ENCODE assay signal across 30 cellular contexts in genomic region chr10:16192337-16192736, GRCh38.
A peak's percentile ranks its signal among the peaks of the same experiment; 100 is the strongest.
DNase-seq lines count a peak whose midpoint lies in the region; ATAC-seq, FAIRE-seq and TF ChIP-seq lines count a peak whose summit lies in the region.
"Had no signal": no experiment of that assay in that cellular context is flagged by ENCODE, and none has a peak within 500 bp of the region (broad histone marks: within the 10 kb centered on the region; RNA-seq: fewer than 3 reads in every experiment).

No MANE protein-coding gene starts in this region.

- no peak for FAIRE-seq in H1 (lab: Jason Lieb, UNC)
- FAIRE-seq: A549, GM12892 had no signal

- CTCF ChIA-PET in H1 (lab: Charles Lee; ENCODE audit: partially characterized antibody), result interaction anchor here (1.2 kb wide), 1 partner anchor 12 kb away, joined by 3 read pairs; no protein-coding TSS in a partner anchor

- DNase-seq in HT1080 (ENCODE audit: low read depth) (peak; percentile 38), H1 (ENCODE audit: low read depth in 1 of 2, low spot score in 2 of 2) (no peak), fibroblast of mammary gland (ENCODE audit: low read depth) (peak; percentile 0), CD1c-positive myeloid dendritic cell (ENCODE audit: extremely low spot score) (no peak), cerebellum (ENCODE audit: low spot score) (no peak), GM19238 (ENCODE audit: insufficient read length, low spot score) (no peak)
- no peak for DNase-seq in stimulated activated naive CD8-positive, alpha-beta T cell treated with anti-CD3 and anti-CD28 coated beads, Interleukin-15, Interleukin-2, amounts not matched to agents 100 U/mL and 50 U/mL, for 24 hours
- DNase-seq: AML-193; CD4-positive, alpha-beta memory T cell; COR-L47; DMS53; EL; GF-D8; H9; KBM-7; NCI-H1048; NCI-H1417; NCI-H1694; NCI-H2029 treated with DMSO at 0.1 percent for 48 hours; NCI-H446 treated with DMSO at 0.1 percent for 48 hours; NCI-H526; NCI-H82; NK-92 treated with Interleukin-12 subunit alpha and Interleukin-12 subunit beta, amount 100 ng/mL, for 24 hours; PC-3; SJCRH30 had no signal

- H2BK20ac ChIP-seq in H1 (ENCODE audit: low read length), result no peak overlapping the region

- H3K9me3 ChIP-seq in H1 (ENCODE audit: insufficient read depth in 2 of 2, low read depth in 1 of 2, low read length in 1 of 2), result 0 out of 4 replicates have a peak, but pooled peaks cover 0 to 2% of the 10 kb centered on the region in 2 experiments
- H3K9me3 ChIP-seq: A549, SJCRH30 had no signal

- ATAC-seq in stimulated activated naive CD8-positive, alpha-beta T cell treated with anti-CD3 and anti-CD28 coated beads, Interleukin-15, Interleukin-2, amounts not matched to agents 100 U/mL and 50 U/mL, for 24 hours, result no peak
- ATAC-seq: A549, PC-3, Right ventricle myocardium inferior, SK-N-SH treated with all-trans-retinoic acid at 6 μM for 48 hours had no signal

- H2AK5ac ChIP-seq in H1 (ENCODE audit: low read depth, low read length), result no peak overlapping the region

- no peak overlapping the region for H3K14ac ChIP-seq in H1 (ENCODE audit: insufficient read length)

- H3K23ac ChIP-seq in H1 (ENCODE audit: insufficient read length), result no peak overlapping the region

- no peak overlapping the region for H3K4me2 ChIP-seq in H1 (ENCODE audit: insufficient read depth in 1 of 2, low read depth in 2 of 2, low read length in 2 of 2)
- H3K4me2 ChIP-seq: A549; BLaER1 treated with 17β-estradiol and CSF1 and Interleukin-3, amounts not matched to agents 10 nM and 100 nM had no signal

- TF ChIP-seq CTCF in H1 (IDR thresholded peaks at IDR 0.05; ENCODE audit: control extremely low read depth in 1 of 3, insufficient read depth in 1 of 3, low read depth in 1 of 3, low read length in 3 of 3) (no peak), fibroblast of mammary gland (conservative IDR thresholded peaks at IDR 0.05; ENCODE audit: control insufficient read depth, insufficient read depth, low read depth, low read length) (no peak)

- no peak overlapping the region for H2AFZ ChIP-seq in H1 (ENCODE audit: low read length)

- TF ChIP-seq RAD21 in H1 (IDR thresholded peaks at IDR 0.05 in 1 of 2, conservative IDR thresholded peaks at IDR 0.05 in 1 of 2; ENCODE audit: low read depth in 2 of 2, low read length in 2 of 2), result no peak

- no peaks in the 10 kb centered on the region for H4K20me1 ChIP-seq in H1 (replicated peaks in 1 of 2; ENCODE audit: control insufficient read depth in 1 of 2, insufficient read depth in 2 of 2, low read length in 2 of 2)
- H4K20me1 ChIP-seq: BLaER1 treated with 17β-estradiol and CSF1 and Interleukin-3, amounts not matched to agents 10 nM and 100 nM had no signal

- H3K4me1 ChIP-seq in H1 (replicated peaks in 1 of 4; ENCODE audit: control insufficient read depth in 3 of 4, insufficient read depth in 4 of 4, low read length in 3 of 4), result peaks cover 5 to 18% (median 16%) of the 10 kb centered on the region in 4 experiments; a peak in 5 of 7 replicates
- H3K4me1 ChIP-seq: A549, SJCRH30 had no signal

- 87% methylated on average over 5 of the region's 5 CpGs; no CpG with 5 or more reads in 1 of the 2 experiments for WGBS in H1 (ENCODE audit: extremely low coverage in 1 of 2, insufficient coverage in 1 of 2, insufficient read length in 1 of 2, insufficient replicate concordance in 2 of 2, low coverage in 1 of 2, low lambda C conversion rate in 2 of 2, missing lambda C conversion rate in 1 of 2), 2 experiments

- no peak for TF ChIP-seq POLR2A in H1 (IDR thresholded peaks at IDR 0.05; ENCODE audit: control extremely low read depth in 1 of 2, low read depth in 2 of 2, low read length in 2 of 2)

- no peaks in the 10 kb centered on the region for H3K23me2 ChIP-seq in H1 (ENCODE audit: low read depth, low read length)

- peak overlapping the region; percentile 93 for H2BK12ac ChIP-seq in H1 (ENCODE audit: low read depth, low read length)

- TF ChIP-seq EP300 in H1 (IDR thresholded peaks at IDR 0.05; ENCODE audit: borderline replicate concordance in 1 of 2, low read depth in 2 of 2, low read length in 2 of 2), result no peak

- H2BK15ac ChIP-seq in H1 (ENCODE audit: low read length), result no peak overlapping the region

- no peak overlapping the region for H2BK5ac ChIP-seq in H1 (ENCODE audit: low read depth, low read length)

- no peak overlapping the region for H3K27ac ChIP-seq in H1 (ENCODE audit: low read depth, low read length)
- H3K27ac ChIP-seq: A549; BLaER1 treated with 17β-estradiol and CSF1 and Interleukin-3, amounts not matched to agents 10 nM and 100 nM; SJCRH30 had no signal

- no peak overlapping the region for H3K4ac ChIP-seq in H1 (replicated peaks; ENCODE audit: insufficient read length, low read depth, low read length)

- H3K9ac ChIP-seq in H1 (replicated peaks in 1 of 4; ENCODE audit: extremely low read depth in 1 of 4, low read depth in 3 of 4, low read length in 3 of 4), result no peak overlapping the region
- H3K9ac ChIP-seq: BLaER1 treated with 17β-estradiol and CSF1 and Interleukin-3, amounts not matched to agents 10 nM and 100 nM had no signal

- POLR2A ChIA-PET in H1 (lab: Charles Lee; ENCODE audit: partially characterized antibody), result no interaction called here

- H4K8ac ChIP-seq in H1 (ENCODE audit: extremely low read depth, insufficient read depth, low read length), result no peak overlapping the region

- H4K91ac ChIP-seq in H1 (replicated peaks; ENCODE audit: insufficient read length, low read length), result peak overlapping the region; percentile 67

- no peaks in the 10 kb centered on the region for H3K27me3 ChIP-seq in H1 (replicated peaks in 1 of 4; ENCODE audit: control insufficient read depth in 3 of 4, extremely low read depth in 1 of 4, insufficient read depth in 3 of 4, low read length in 3 of 4)
- H3K27me3 ChIP-seq: SJCRH30 had no signal

- peak overlapping the region; percentile 8 for H2BK120ac ChIP-seq in H1 (replicated peaks; ENCODE audit: low read depth, low read length)

- peaks cover 0 to 5% (median under 1%) of the 10 kb centered on the region in 4 experiments; a peak in 2 of 8 replicates for H3K36me3 ChIP-seq in H1 (ENCODE audit: control insufficient read depth in 2 of 4, insufficient read depth in 4 of 4, low read length in 3 of 4)
- H3K36me3 ChIP-seq: SJCRH30 had no signal

- no peak overlapping the region for H3K18ac ChIP-seq in H1 (ENCODE audit: extremely low read depth, low read length)

- H3K79me2 ChIP-seq in H1 (ENCODE audit: control insufficient read depth in 1 of 2, insufficient read depth in 2 of 2, low read length in 2 of 2), result no peaks in the 10 kb centered on the region

- no peak overlapping the region for H4K5ac ChIP-seq in H1 (ENCODE audit: insufficient read length, low read depth, low read length)

- no peak overlapping the region for H3K56ac ChIP-seq in H1 (replicated peaks; ENCODE audit: insufficient read length, low read depth, low read length)

- H3K79me1 ChIP-seq in H1 (ENCODE audit: low read depth, low read length), result no peaks in the 10 kb centered on the region

- H3K4me3 ChIP-seq in H1 (ENCODE audit: extremely low read depth in 1 of 4, insufficient read depth in 2 of 4, low read depth in 3 of 4, low read length in 4 of 4) (no peak overlapping the region), fibroblast of mammary gland (ENCODE audit: control insufficient read depth, low read depth, low read length) (no peak overlapping the region)
- H3K4me3 ChIP-seq: A549; BLaER1 treated with 17β-estradiol and CSF1 and Interleukin-3, amounts not matched to agents 10 nM and 100 nM; SJCRH30 had no signal

TF ChIP-seq in H1, 55 proteins besides CTCF, POLR2A, EP300 and RAD21 (continues in another document):
- TF ChIP-seq MAFK (IDR thresholded peaks at IDR 0.05; ENCODE audit: low read depth, low read length) (no peak), SP4 (IDR thresholded peaks at IDR 0.05; ENCODE audit: low read length) (no peak), SRF (IDR thresholded peaks at IDR 0.05; ENCODE audit: low read depth, low read length) (no peak)
- TF ChIP-seq, protein P1, sequence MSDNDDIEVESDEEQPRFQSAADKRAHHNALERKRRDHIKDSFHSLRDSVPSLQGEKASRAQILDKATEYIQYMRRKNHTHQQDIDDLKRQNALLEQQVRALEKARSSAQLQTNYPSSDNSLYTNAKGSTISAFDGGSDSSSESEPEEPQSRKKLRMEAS (IDR thresholded peaks at IDR 0.05), result no peak

Comparison
In these comparisons a context has a peak if more than half of its experiments do, and no peak if none do; other contexts are left out.
1. DNase-seq: peak in HT1080 (single experiment) and fibroblast of mammary gland (single experiment); none in H1 (0 of 2), CD1c-positive myeloid dendritic cell (single experiment), stimulated activated naive CD8-positive, alpha-beta T cell treated with anti-CD3 and anti-CD28 coated beads, Interleukin-15, Interleukin-2, amounts not matched to agents 100 U/mL and 50 U/mL, for 24 hours (single experiment), cerebellum (single experiment) and GM19238 (single experiment).